Comparison of ENCODE assay signal across 8 cellular contexts in the genomic region with DNA sequence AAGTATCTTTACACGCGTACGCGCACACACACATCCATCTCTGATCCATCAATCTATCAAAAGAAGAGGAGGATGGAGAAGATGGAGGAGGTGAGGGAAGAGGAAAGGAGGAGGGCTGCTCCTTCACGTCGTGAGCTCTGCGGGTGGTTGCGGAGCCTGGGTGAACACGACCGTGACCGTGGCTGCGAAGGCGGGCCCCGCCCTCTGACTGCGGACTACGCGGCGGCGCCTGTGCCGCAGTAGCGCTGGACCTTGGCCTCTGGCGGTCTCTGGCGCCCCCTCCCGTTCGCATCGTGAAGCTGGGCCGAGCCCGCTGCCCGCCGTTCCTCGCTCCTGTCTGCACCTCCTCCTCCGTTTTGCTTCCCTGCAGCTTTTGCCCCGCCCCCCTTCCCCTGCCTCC. TPM values are rescaled to one million over a fixed set of nuclear protein-coding genes. Genes with fewer than 3 reads are reported as not detected.
DNase-seq lines count a peak whose midpoint lies in the region; ATAC-seq and TF ChIP-seq lines count a peak whose summit lies in the region.

No MANE protein-coding gene starts in this region.

- peaks cover 2% of the 10 kb centered on the region for H3K4me1 ChIP-seq in adipocyte (ENCODE audit: control insufficient read depth, insufficient read depth, low read length)
- H3K4me1 ChIP-seq in heart right ventricle, result peaks cover 0 to 4% (median 0%) of the 10 kb centered on the region in 9 donors

- H3K9ac ChIP-seq in adipocyte (ENCODE audit: low read length), result peak overlapping the region; percentile 30

- DNase-seq in EL, result peak; percentile 68
- peak; percentile 91 for DNase-seq in H7
- peak; percentile 78 for DNase-seq in NB4 (ENCODE audit: low read depth)
- peak; percentile 63 for DNase-seq in T follicular helper cell (ENCODE audit: low read depth)
- DNase-seq in adipocyte (ENCODE audit: low read depth), result peak; percentile 86
- DNase-seq in heart right ventricle, result peak; percentile 77 to 87
- DNase-seq in posterior vena cava (ENCODE audit: low spot score), result peak; percentile 94
- DNase-seq in ureter (ENCODE audit: low spot score), result peak; percentile 81

- H3K9me3 ChIP-seq in adipocyte (ENCODE audit: control insufficient read depth, low read length), result peaks cover 6% of the 10 kb centered on the region
- H3K9me3 ChIP-seq in heart right ventricle, result peaks cover 0 to 18% (median 0%) of the 10 kb centered on the region in 11 donors

- peak overlapping the region; percentile 50 for H3K4me3 ChIP-seq in H7 (ENCODE audit: insufficient read depth, low read depth, low read length)
- no peak overlapping the region for H3K4me3 ChIP-seq in NB4 (ENCODE audit: low read depth, low read length)
- H3K4me3 ChIP-seq in adipocyte (ENCODE audit: low read length), result peak overlapping the region; percentile 78
- H3K4me3 ChIP-seq in heart right ventricle, result peak overlapping the region; percentile 29 to 66 (median 59)

- no peaks in the 10 kb centered on the region; the same call in none of the 2 replicates for H3K27me3 ChIP-seq in H7 (ENCODE audit: control insufficient read depth, insufficient read depth, low read length)
- H3K27me3 ChIP-seq in adipocyte (replicated peaks; ENCODE audit: control insufficient read depth, insufficient read depth, low read length), result peaks cover 5% of the 10 kb centered on the region
- H3K27me3 ChIP-seq in heart right ventricle, result peaks cover 0 to 10% (median 0%) of the 10 kb centered on the region in 7 donors

- peak; percentile 43 for TF ChIP-seq CTCF in NB4 (IDR thresholded peaks at IDR 0.05; ENCODE audit: low read depth, low read length)
- peak; percentile 66 to 87 (median 82) for TF ChIP-seq CTCF in heart right ventricle (IDR thresholded peaks at IDR 0.05)

- no peak overlapping the region for H3K27ac ChIP-seq in heart right ventricle

- intact Hi-C loops in heart right ventricle (cut with DNase I) (loop anchor here in 8 of 10 donors (1.0 to 10.0 kb wide), 6 partner anchors 131 to 331 kb away; partner anchors contain the start of genes UBA1 (in 6 of the 8) and ZNF157 (in 1 of the 8)), posterior vena cava (cut with DNase I) (loop anchor here (5.0 to 10.0 kb wide), 2 partner anchors 321 to 328 kb away; partner anchors contain the start of gene UBA1 (in 1 of the 2))

- H3K36me3 ChIP-seq in H7 (replicated peaks; ENCODE audit: control insufficient read depth, insufficient read depth, low read length) (no peaks in the 10 kb centered on the region), adipocyte (ENCODE audit: control insufficient read depth, insufficient read depth, low read length, severe bottlenecking) (no peaks in the 10 kb centered on the region), heart right ventricle (no peaks in the 10 kb centered on the region)

- no peak for TF ChIP-seq POLR2A in NB4 (IDR thresholded peaks at IDR 0.05; ENCODE audit: extremely low read depth, insufficient read length)

- WGBS in heart right ventricle, 2 donors, result 3 to 4% methylated on average over 20 to 32 of the region's 33 CpGs

- ATAC-seq in heart right ventricle, result peak; percentile 97 to 99 (median 98)

RNA-seq across cellular contexts. Expression of gene ARAF, which starts 37.7 kb away (rescaled TPM):
- 34.4 and 38.2 TPM in 2 replicates for total RNA-seq in H7 (2014; rRNA removed; shearing (Covaris generic))
- 10 to 100 TPM; 73.0 to 93.1 (median 79.8) TPM for total RNA-seq in heart right ventricle
- polyA plus RNA-seq in heart right ventricle, result 10 to 100 TPM; 45.2 to 57.0 TPM
- 10 to 100 TPM; 42.5 to 52.7 TPM for total RNA-seq in posterior vena cava
- 68.5 TPM for total RNA-seq in ureter

RNA-seq across cellular contexts. Expression of gene ZNF41, which starts 40.3 kb away (rescaled TPM):
- total RNA-seq in H7 (2014; rRNA removed; shearing (Covaris generic)), result 4.3 TPM in 2 replicates
- total RNA-seq in heart right ventricle (10 to 100 TPM; 10.6 to 19.3 (median 14.8) TPM), posterior vena cava (1 to 10 TPM; 6.4 to 8.5 TPM), ureter (15.7 TPM)
- polyA plus RNA-seq in heart right ventricle, result 1 to 10 TPM; 3.1 to 6.7 TPM

RNA-seq across cellular contexts. Expression of gene TIMP1, which starts 58.9 kb away (rescaled TPM):
- total RNA-seq in H7 (2014; rRNA removed; shearing (Covaris generic)), result 59.6 and 66.1 TPM in 2 replicates
- total RNA-seq in heart right ventricle, result 100 to 1,000 TPM in 2 of 10 donors, 10 to 100 TPM in 8; 32.8 to 534 (median 68.8) TPM
- 100 to 1,000 TPM; 240 to 826 TPM for polyA plus RNA-seq in heart right ventricle
- 1,000 to 10,000 TPM; 1,076 to 2,214 TPM for total RNA-seq in posterior vena cava
- total RNA-seq in ureter, result 279 TPM
